In genomic region chr13:111978536-111978935, GRCh38 we compare ENCODE assay signal across 17 cellular contexts.
DNase-seq lines count a peak whose midpoint lies in the region; ATAC-seq and TF ChIP-seq lines count a peak whose summit lies in the region.
"Had no signal": no experiment of that assay in that cellular context is flagged by ENCODE, and none has a peak within 500 bp of the region (broad histone marks: within the 10 kb centered on the region; RNA-seq: fewer than 3 reads in every experiment).

No MANE protein-coding gene starts in this region.

- CTCF ChIA-PET in GM10248 (lab: Yijun Ruan, JAX), result no interaction called here

- TF ChIP-seq CTCF in brain (conservative IDR thresholded peaks at IDR 0.05) (no peak), osteocyte (IDR thresholded peaks at IDR 0.05) (no peak), GM10248 (IDR thresholded peaks at IDR 0.05; ENCODE audit: control extremely low read depth, extremely low read depth, low read depth, missing control alignments) (no peak)

- in situ Hi-C loops in G401 (cut with HindIII; ENCODE audit: low sequenced_read_pairs), result no loop called here

- peak; percentile 28 for DNase-seq in medulla oblongata (ENCODE audit: extremely low spot score)
- DNase-seq in osteocyte (ENCODE audit: extremely low spot score, unreplicated experiment), result peak; percentile 23
- DNase-seq in superior temporal gyrus (ENCODE audit: extremely low spot score), result peak; percentile 57
- DNase-seq in GM10248 (ENCODE audit: extremely low spot score), result no peak
- no peak for DNase-seq in G401 (ENCODE audit: low spot score)
- DNase-seq: Caco-2; CD4-positive, CD25-positive, alpha-beta regulatory T cell; CD8-positive, alpha-beta T cell; DMS153; DND-41; GDM1; H9 had no signal

- H3K4me1 Mint-ChIP-seq in brain (peaks cover 57% of the 10 kb centered on the region), osteocyte (ENCODE audit: unreplicated experiment) (no peaks in the 10 kb centered on the region)
- H3K4me1 Mint-ChIP-seq: B cell had no signal

- H3K4me3 Mint-ChIP-seq in brain (peak overlapping the region in 2 of 5 experiments; percentile 6 to 8), osteocyte (ENCODE audit: unreplicated experiment) (no peak overlapping the region)
- H3K4me3 Mint-ChIP-seq: B cell; CD4-positive, CD25-positive, alpha-beta regulatory T cell; CD8-positive, alpha-beta T cell; GM23338; H9 had no signal

- peaks cover 0 to 20% (median 5%) of the 10 kb centered on the region in 5 experiments for H3K9me3 Mint-ChIP-seq in brain
- H3K9me3 Mint-ChIP-seq in osteocyte (ENCODE audit: unreplicated experiment), result peaks cover 24% of the 10 kb centered on the region

- H3K27me3 Mint-ChIP-seq in brain, result peaks cover 6% of the 10 kb centered on the region
- no peaks in the 10 kb centered on the region for H3K27me3 Mint-ChIP-seq in osteocyte (ENCODE audit: unreplicated experiment)
- H3K27me3 Mint-ChIP-seq: B cell had no signal

- POLR2A ChIA-PET in GM10248 (lab: Yijun Ruan, JAX), result no interaction called here

- no peak for ATAC-seq in HG03108 (IDR thresholded peaks at IDR 0.05; ENCODE audit: unreplicated experiment)
- ATAC-seq: CD8-positive, alpha-beta T cell; GM23338; HCT116 had no signal

- peak overlapping the region in 3 of 5 experiments; percentile 33 to 63 (median 51) for H3K27ac Mint-ChIP-seq in brain
- H3K27ac Mint-ChIP-seq in osteocyte (ENCODE audit: unreplicated experiment), result no peak overlapping the region
- H3K27ac Mint-ChIP-seq: B cell; CD4-positive, CD25-positive, alpha-beta regulatory T cell; CD8-positive, alpha-beta T cell; GM23338; H9 had no signal

- H3K36me3 Mint-ChIP-seq in brain, result no peaks in the 10 kb centered on the region
- no peaks in the 10 kb centered on the region for H3K36me3 Mint-ChIP-seq in osteocyte (ENCODE audit: unreplicated experiment)
- H3K36me3 Mint-ChIP-seq: CD4-positive, CD25-positive, alpha-beta regulatory T cell; CD8-positive, alpha-beta T cell had no signal

Comparison
In these comparisons a context has a peak if more than half of its experiments do, and no peak if none do; other contexts are left out.
1. DNase-seq: peak in medulla oblongata (single experiment), osteocyte (single experiment) and superior temporal gyrus (single experiment); none in GM10248 (single experiment) and G401 (single experiment).